Comparison of ENCODE assay signal across 16 cellular contexts in genomic region chr21:33562389-33562788, GRCh38. TPM values are rescaled to one million over a fixed set of nuclear protein-coding genes. Genes with fewer than 3 reads are reported as not detected.
DNase-seq lines count a peak whose midpoint lies in the region; ATAC-seq, FAIRE-seq and TF ChIP-seq lines count a peak whose summit lies in the region.
"Had no signal": no experiment of that assay in that cellular context is flagged by ENCODE, and none has a peak within 500 bp of the region (broad histone marks: within the 10 kb centered on the region; RNA-seq: fewer than 3 reads in every experiment).

No MANE protein-coding gene starts in this region.

- CTCF ChIA-PET in activated CD8-positive, alpha-beta T cell treated with anti-CD3 and anti-CD28 coated beads for 36 hours (lab: Charles Lee): interaction anchor here (1.8 to 3.3 kb wide), 2 partner anchors 8 to 43 kb away, joined by 6 to 12 read pairs; no protein-coding TSS in a partner anchor
- CTCF ChIA-PET in activated CD8-positive, alpha-beta T cell treated with anti-CD3 and anti-CD28 coated beads, Interleukin-2, amount 10 ng/mL, durations not matched to agents 7 days and 5 days (lab: Charles Lee): interaction anchor here (1.5 kb wide), 1 partner anchor 43 kb away, joined by 5 read pairs; no protein-coding TSS in a partner anchor

- DNase-seq in activated CD8-positive, alpha-beta T cell treated with anti-CD3 and anti-CD28 coated beads for 36 hours: no peak
- DNase-seq in activated CD8-positive, alpha-beta T cell treated with anti-CD3 and anti-CD28 coated beads, Interleukin-2, amount 10 ng/mL, durations not matched to agents 7 days and 5 days: no peak
- DNase-seq in GM12891 (ENCODE audit: insufficient read length, low spot score): no peak
- no peak for DNase-seq in T-helper 17 cell
- DNase-seq in osteocyte (ENCODE audit: extremely low spot score, unreplicated experiment): no peak
- no peak for DNase-seq in NCI-H510A (lab: John Stamatoyannopoulos, UW)
- no peak for DNase-seq in activated naive CD8-positive, alpha-beta T cell treated with anti-CD3 and anti-CD28 coated beads for 36 hours
- DNase-seq: Caco-2; CD8-positive, alpha-beta memory T cell; GOT3; HCEC 1CT; HFFc6; KG1 had no signal

- intact Hi-C loops in activated CD8-positive, alpha-beta T cell treated with anti-CD3 and anti-CD28 coated beads for 36 hours (cut with micrococcal nuclease): no loop called here

- peaks cover 52% of the 10 kb centered on the region for H3K36me3 Mint-ChIP-seq in activated CD8-positive, alpha-beta T cell treated with anti-CD3 and anti-CD28 coated beads for 36 hours (ENCODE audit: low read depth)
- peaks cover 63% of the 10 kb centered on the region for H3K36me3 Mint-ChIP-seq in activated CD8-positive, alpha-beta T cell treated with anti-CD3 and anti-CD28 coated beads, Interleukin-2, amount 10 ng/mL, durations not matched to agents 7 days and 5 days (ENCODE audit: low read depth)
- H3K36me3 Mint-ChIP-seq in T-helper 17 cell (ENCODE audit: low read depth): peaks cover 8% of the 10 kb centered on the region
- peaks cover 54% of the 10 kb centered on the region for H3K36me3 Mint-ChIP-seq in osteocyte (ENCODE audit: unreplicated experiment)
- peaks cover 40% of the 10 kb centered on the region for H3K36me3 Mint-ChIP-seq in activated naive CD8-positive, alpha-beta T cell treated with anti-CD3 and anti-CD28 coated beads for 36 hours
- H3K36me3 Mint-ChIP-seq in activated T-helper 17 cell treated with anti-CD3 and anti-CD28 coated beads, Interleukin-2, amount 50 U/mL, for 72 hours (ENCODE audit: low read depth): peaks cover 93% of the 10 kb centered on the region

- H3K27me3 Mint-ChIP-seq in activated CD8-positive, alpha-beta T cell treated with anti-CD3 and anti-CD28 coated beads for 36 hours: no peaks in the 10 kb centered on the region
- H3K27me3 Mint-ChIP-seq in activated CD8-positive, alpha-beta T cell treated with anti-CD3 and anti-CD28 coated beads, Interleukin-2, amount 10 ng/mL, durations not matched to agents 7 days and 5 days (ENCODE audit: low read depth): no peaks in the 10 kb centered on the region
- H3K27me3 Mint-ChIP-seq in T-helper 17 cell (no peaks in the 10 kb centered on the region), osteocyte (ENCODE audit: unreplicated experiment) (no peaks in the 10 kb centered on the region)
- H3K27me3 Mint-ChIP-seq in activated naive CD8-positive, alpha-beta T cell treated with anti-CD3 and anti-CD28 coated beads for 36 hours: no peaks in the 10 kb centered on the region
- H3K27me3 Mint-ChIP-seq in activated T-helper 17 cell treated with anti-CD3 and anti-CD28 coated beads, Interleukin-2, amount 50 U/mL, for 72 hours: no peaks in the 10 kb centered on the region
- H3K27me3 Mint-ChIP-seq: CD8-positive, alpha-beta memory T cell had no signal

- TF ChIP-seq CTCF in activated CD8-positive, alpha-beta T cell treated with anti-CD3 and anti-CD28 coated beads for 36 hours (IDR thresholded peaks at IDR 0.05): no peak
- no peak for TF ChIP-seq CTCF in osteocyte (IDR thresholded peaks at IDR 0.05)

- H3K4me1 Mint-ChIP-seq in activated CD8-positive, alpha-beta T cell treated with anti-CD3 and anti-CD28 coated beads for 36 hours (ENCODE audit: low read depth): peaks cover 38% of the 10 kb centered on the region
- H3K4me1 Mint-ChIP-seq in activated CD8-positive, alpha-beta T cell treated with anti-CD3 and anti-CD28 coated beads, Interleukin-2, amount 10 ng/mL, durations not matched to agents 7 days and 5 days (ENCODE audit: low read depth): peaks cover 10% of the 10 kb centered on the region
- peaks cover 21% of the 10 kb centered on the region for H3K4me1 Mint-ChIP-seq in T-helper 17 cell
- H3K4me1 Mint-ChIP-seq in osteocyte (ENCODE audit: unreplicated experiment): peaks cover 11% of the 10 kb centered on the region
- peaks cover 39% of the 10 kb centered on the region for H3K4me1 Mint-ChIP-seq in activated naive CD8-positive, alpha-beta T cell treated with anti-CD3 and anti-CD28 coated beads for 36 hours
- peaks cover 15% of the 10 kb centered on the region for H3K4me1 Mint-ChIP-seq in activated T-helper 17 cell treated with anti-CD3 and anti-CD28 coated beads, Interleukin-2, amount 50 U/mL, for 72 hours
- H3K4me1 Mint-ChIP-seq: CD14-positive monocyte had no signal

- H3K9me3 ChIP-seq in T-helper 17 cell (ENCODE audit: control insufficient read depth, low read length, poor library complexity, severe bottlenecking): no peaks in the 10 kb centered on the region
- H3K9me3 ChIP-seq: Caco-2 had no signal

- POLR2A ChIA-PET in activated CD8-positive, alpha-beta T cell treated with anti-CD3 and anti-CD28 coated beads for 36 hours (lab: Charles Lee): interaction anchor here (1.0 to 2.3 kb wide), 2 partner anchors 13 to 26 kb away, joined by 3 to 8 read pairs; partner anchors contain the start of gene DONSON
- POLR2A ChIA-PET in activated CD8-positive, alpha-beta T cell treated with anti-CD3 and anti-CD28 coated beads, Interleukin-2, amount 10 ng/mL, durations not matched to agents 7 days and 5 days (lab: Charles Lee): no interaction called here

- H3K4me3 Mint-ChIP-seq in activated CD8-positive, alpha-beta T cell treated with anti-CD3 and anti-CD28 coated beads for 36 hours: no peak overlapping the region
- H3K4me3 Mint-ChIP-seq in activated CD8-positive, alpha-beta T cell treated with anti-CD3 and anti-CD28 coated beads, Interleukin-2, amount 10 ng/mL, durations not matched to agents 7 days and 5 days: no peak overlapping the region
- H3K4me3 Mint-ChIP-seq in T-helper 17 cell (no peak overlapping the region), osteocyte (ENCODE audit: unreplicated experiment) (no peak overlapping the region)
- no peak overlapping the region for H3K4me3 Mint-ChIP-seq in activated naive CD8-positive, alpha-beta T cell treated with anti-CD3 and anti-CD28 coated beads for 36 hours
- no peak overlapping the region for H3K4me3 Mint-ChIP-seq in activated T-helper 17 cell treated with anti-CD3 and anti-CD28 coated beads, Interleukin-2, amount 50 U/mL, for 72 hours
- H3K4me3 Mint-ChIP-seq: CD14-positive monocyte, HFFc6 had no signal

- H3K9me3 Mint-ChIP-seq in activated CD8-positive, alpha-beta T cell treated with anti-CD3 and anti-CD28 coated beads for 36 hours: no peaks in the 10 kb centered on the region
- H3K9me3 Mint-ChIP-seq in activated CD8-positive, alpha-beta T cell treated with anti-CD3 and anti-CD28 coated beads, Interleukin-2, amount 10 ng/mL, durations not matched to agents 7 days and 5 days (ENCODE audit: insufficient read depth): no peaks in the 10 kb centered on the region
- no peaks in the 10 kb centered on the region for H3K9me3 Mint-ChIP-seq in osteocyte (ENCODE audit: unreplicated experiment)
- H3K9me3 Mint-ChIP-seq in activated naive CD8-positive, alpha-beta T cell treated with anti-CD3 and anti-CD28 coated beads for 36 hours: no peaks in the 10 kb centered on the region
- no peaks in the 10 kb centered on the region for H3K9me3 Mint-ChIP-seq in activated T-helper 17 cell treated with anti-CD3 and anti-CD28 coated beads, Interleukin-2, amount 50 U/mL, for 72 hours
- H3K9me3 Mint-ChIP-seq: CD14-positive monocyte; CD8-positive, alpha-beta memory T cell; HFFc6 had no signal

- no peak for ATAC-seq in activated CD8-positive, alpha-beta T cell treated with anti-CD3 and anti-CD28 coated beads for 36 hours
- ATAC-seq in activated CD8-positive, alpha-beta T cell treated with anti-CD3 and anti-CD28 coated beads, Interleukin-2, amount 10 ng/mL, durations not matched to agents 7 days and 5 days: no peak
- ATAC-seq in T-helper 17 cell: no peak
- no peak for ATAC-seq in activated T-helper 17 cell treated with anti-CD3 and anti-CD28 coated beads, Interleukin-2, amount 50 U/mL, for 72 hours (replicated peaks)

- TF ChIP-seq POLR2A in GM12891 (IDR thresholded peaks at IDR 0.05; ENCODE audit: low read depth, low read length): 0 out of 2 replicates have a peak, but pooled peaks have one; percentile 43

- peak; percentile 51 for FAIRE-seq in GM12891 (lab: Jason Lieb, UNC)
- FAIRE-seq: HTR-8/SVneo had no signal

- H3K27ac Mint-ChIP-seq in activated CD8-positive, alpha-beta T cell treated with anti-CD3 and anti-CD28 coated beads for 36 hours: peak overlapping the region; percentile 58
- no peak overlapping the region for H3K27ac Mint-ChIP-seq in activated CD8-positive, alpha-beta T cell treated with anti-CD3 and anti-CD28 coated beads, Interleukin-2, amount 10 ng/mL, durations not matched to agents 7 days and 5 days
- H3K27ac Mint-ChIP-seq in T-helper 17 cell (peak overlapping the region; percentile 19), osteocyte (ENCODE audit: unreplicated experiment) (peak overlapping the region; percentile 27)
- H3K27ac Mint-ChIP-seq in activated naive CD8-positive, alpha-beta T cell treated with anti-CD3 and anti-CD28 coated beads for 36 hours: no peak overlapping the region
- H3K27ac Mint-ChIP-seq in activated T-helper 17 cell treated with anti-CD3 and anti-CD28 coated beads, Interleukin-2, amount 50 U/mL, for 72 hours: no peak overlapping the region
- H3K27ac Mint-ChIP-seq: HFFc6 had no signal

RNA-seq across cellular contexts. Expression of gene SON, which starts 19.6 kb away (rescaled TPM):
- total RNA-seq in activated CD8-positive, alpha-beta T cell treated with anti-CD3 and anti-CD28 coated beads for 36 hours: 100 to 1,000 TPM; 267 to 276 TPM
- 100 to 1,000 TPM; 284 to 285 TPM for total RNA-seq in activated CD8-positive, alpha-beta T cell treated with anti-CD3 and anti-CD28 coated beads, Interleukin-2, amount 10 ng/mL, durations not matched to agents 7 days and 5 days
- polyA plus RNA-seq in GM12891 (2012; ENCODE audit: low read depth, missing spikeins): 171 TPM
- total RNA-seq in T-helper 17 cell (100 to 1,000 TPM; 324 to 380 TPM), osteocyte (249 and 271 TPM in 2 replicates)
- 100 to 1,000 TPM; 283 to 328 TPM for total RNA-seq in activated naive CD8-positive, alpha-beta T cell treated with anti-CD3 and anti-CD28 coated beads for 36 hours
- total RNA-seq in activated T-helper 17 cell treated with anti-CD3 and anti-CD28 coated beads, Interleukin-2, amount 50 U/mL, for 72 hours: 100 to 1,000 TPM; 242 to 282 TPM

RNA-seq across cellular contexts. Expression of gene GART, which starts 20.5 kb away (rescaled TPM):
- 100 to 1,000 TPM; 224 to 232 TPM for total RNA-seq in activated CD8-positive, alpha-beta T cell treated with anti-CD3 and anti-CD28 coated beads for 36 hours
- 100 to 1,000 TPM; 138 to 147 TPM for total RNA-seq in activated CD8-positive, alpha-beta T cell treated with anti-CD3 and anti-CD28 coated beads, Interleukin-2, amount 10 ng/mL, durations not matched to agents 7 days and 5 days
- polyA plus RNA-seq in GM12891 (2012; ENCODE audit: low read depth, missing spikeins): 44.0 TPM
- total RNA-seq in T-helper 17 cell (10 to 100 TPM; 40.0 to 44.8 TPM), osteocyte (66.8 and 79.1 TPM in 2 replicates)
- 100 to 1,000 TPM; 259 to 265 TPM for total RNA-seq in activated naive CD8-positive, alpha-beta T cell treated with anti-CD3 and anti-CD28 coated beads for 36 hours
- total RNA-seq in activated T-helper 17 cell treated with anti-CD3 and anti-CD28 coated beads, Interleukin-2, amount 50 U/mL, for 72 hours: 100 to 1,000 TPM in 1 of 2 donors, 10 to 100 TPM in 1; 91.9 to 196 TPM

RNA-seq across cellular contexts. Expression of gene DONSON, which starts 26.1 kb away (rescaled TPM):
- total RNA-seq in activated CD8-positive, alpha-beta T cell treated with anti-CD3 and anti-CD28 coated beads for 36 hours: 10 to 100 TPM; 36.8 to 41.5 TPM
- 10 to 100 TPM; 43.3 to 44.1 TPM for total RNA-seq in activated CD8-positive, alpha-beta T cell treated with anti-CD3 and anti-CD28 coated beads, Interleukin-2, amount 10 ng/mL, durations not matched to agents 7 days and 5 days
- 16.9 TPM for polyA plus RNA-seq in GM12891 (2012; ENCODE audit: low read depth, missing spikeins)
- total RNA-seq in T-helper 17 cell (10 to 100 TPM in 1 of 2 donors, 1 to 10 TPM in 1; 8.9 to 10.0 TPM), osteocyte (18.6 and 19.0 TPM in 2 replicates)
- 10 to 100 TPM; 38.7 to 41.9 TPM for total RNA-seq in activated naive CD8-positive, alpha-beta T cell treated with anti-CD3 and anti-CD28 coated beads for 36 hours
- 10 to 100 TPM; 39.8 to 43.0 TPM for total RNA-seq in activated T-helper 17 cell treated with anti-CD3 and anti-CD28 coated beads, Interleukin-2, amount 50 U/mL, for 72 hours

Comparison
In these comparisons a context has a peak if more than half of its experiments do, and no peak if none do; other contexts are left out.
1. H3K27ac Mint-ChIP-seq: peak in activated CD8-positive, alpha-beta T cell treated with anti-CD3 and anti-CD28 coated beads for 36 hours (single experiment), T-helper 17 cell (single experiment) and osteocyte (single experiment); none in activated CD8-positive, alpha-beta T cell treated with anti-CD3 and anti-CD28 coated beads, Interleukin-2, amount 10 ng/mL, durations not matched to agents 7 days and 5 days (single experiment), activated naive CD8-positive, alpha-beta T cell treated with anti-CD3 and anti-CD28 coated beads for 36 hours (single experiment) and activated T-helper 17 cell treated with anti-CD3 and anti-CD28 coated beads, Interleukin-2, amount 50 U/mL, for 72 hours (single experiment).